ENCODE assay signal across 8 cellular contexts in genomic region chr5:119343766-119344165, GRCh38. TPM values are rescaled to one million over a fixed set of nuclear protein-coding genes. Genes with fewer than 3 reads are reported as not detected.
DNase-seq lines count a peak whose midpoint lies in the region; ATAC-seq and TF ChIP-seq lines count a peak whose summit lies in the region.

No MANE protein-coding gene starts in this region.

- H3K9me3 Mint-ChIP-seq in CD4-positive, alpha-beta T cell, result no peaks in the 10 kb centered on the region

- peak overlapping the region; percentile 97 for H3K27ac Mint-ChIP-seq in CD4-positive, alpha-beta T cell

- intact Hi-C loops in CD4-positive, alpha-beta T cell (cut with DNase I, micrococcal nuclease), result loop anchor here in 1 of 2 experiments (5.0 kb wide), 3 partner anchors 36 to 71 kb away; no protein-coding TSS in a partner anchor
- intact Hi-C loops in stomach (cut with DNase I; ENCODE audit: low total_unique reads), result no loop called here

- H3K27me3 Mint-ChIP-seq in CD4-positive, alpha-beta T cell, result no peaks in the 10 kb centered on the region

- ATAC-seq in CD4-positive, alpha-beta T cell (ENCODE audit: poor library complexity), result no peak

- no peak for TF ChIP-seq POLR2A in stomach (IDR thresholded peaks at IDR 0.05)

- no peak overlapping the region for H3K27ac ChIP-seq in CD4-positive, alpha-beta T cell (ENCODE audit: low read depth, low read length)
- peak overlapping the region in 2 of 5 donors; percentile 20 to 34 for H3K27ac ChIP-seq in stomach

- DNase-seq in CD4-positive, alpha-beta T cell, result peak in 1 of 10 experiments; percentile 41
- peak; percentile 74 for DNase-seq in HCEC 1CT
- DNase-seq in RKO (ENCODE audit: low spot score), result peak; percentile 4
- DNase-seq in fibroblast of villous mesenchyme (ENCODE audit: low read depth), result peak; percentile 31
- DNase-seq in NCI-H2171 treated with DMSO at 0.1 percent for 48 hours (lab: John Stamatoyannopoulos, UW), result no peak
- no peak for DNase-seq in OCI-M1 (lab: John Stamatoyannopoulos, UW)
- no peak for DNase-seq in stomach
- no peak for DNase-seq in midbrain (lab: John Stamatoyannopoulos, UW)

- H3K4me1 Mint-ChIP-seq in CD4-positive, alpha-beta T cell (ENCODE audit: low read depth), result peaks cover 97% of the 10 kb centered on the region

- no peaks in the 10 kb centered on the region for H3K36me3 ChIP-seq in stomach

- CTCF ChIA-PET in CD4-positive, alpha-beta T cell (lab: Charles Lee), result interaction anchor here (1.1 to 4.8 kb wide), 4 partner anchors 11 to 68 kb away, joined by 4 to 36 read pairs (median 6); partner anchors contain the start of gene TNFAIP8

- H3K27me3 ChIP-seq in CD4-positive, alpha-beta T cell (ENCODE audit: control insufficient read depth, insufficient read depth, low read length), result no peaks in the 10 kb centered on the region
- H3K27me3 ChIP-seq in stomach, result no peaks in the 10 kb centered on the region

- H3K9me3 ChIP-seq in CD4-positive, alpha-beta T cell (ENCODE audit: control insufficient read depth, low read length), result no peaks in the 10 kb centered on the region
- no peaks in the 10 kb centered on the region for H3K9me3 ChIP-seq in stomach

- POLR2A ChIA-PET in CD4-positive, alpha-beta T cell (lab: Charles Lee), result interaction anchor here (0.7 to 17.9 kb wide), 6 partner anchors 10 to 66 kb away, joined by 3 to 301 read pairs (median 4); partner anchors contain the start of gene TNFAIP8

- H3K4me3 ChIP-seq in fibroblast of villous mesenchyme (ENCODE audit: low read depth, low read length) (no peak overlapping the region), stomach (no peak overlapping the region)

- 70 to 85% (median 74%) methylated on average over 3 of the region's 3 CpGs for WGBS in stomach, 5 donors

- no peak for TF ChIP-seq EP300 in stomach (IDR thresholded peaks at IDR 0.05)

- peak overlapping the region; percentile 40 for H3K4me3 Mint-ChIP-seq in CD4-positive, alpha-beta T cell

- H3K36me3 Mint-ChIP-seq in CD4-positive, alpha-beta T cell (ENCODE audit: low read depth), result peaks cover 48% of the 10 kb centered on the region

- peaks cover 4 to 63% (median 32%) of the 10 kb centered on the region in 4 donors for H3K4me1 ChIP-seq in stomach

- TF ChIP-seq CTCF in CD4-positive, alpha-beta T cell (IDR thresholded peaks at IDR 0.05), result no peak
- no peak for TF ChIP-seq CTCF in fibroblast of villous mesenchyme (IDR thresholded peaks at IDR 0.05; ENCODE audit: insufficient read depth, low read depth, low read length)
- TF ChIP-seq CTCF in stomach (IDR thresholded peaks at IDR 0.05), result no peak

RNA-seq across cellular contexts. Expression of gene TNFAIP8, which starts 12.1 kb away (rescaled TPM):
- total RNA-seq in CD4-positive, alpha-beta T cell, result 100 to 1,000 TPM; 106 to 114 TPM
- total RNA-seq in fibroblast of villous mesenchyme, result 12.1 and 17.4 TPM in 2 replicates
- total RNA-seq in stomach, result 10 to 100 TPM in 3 of 5 donors, 1 to 10 TPM in 2; 1.2 to 37.1 (median 10.7) TPM
- polyA plus RNA-seq in stomach, result 10 to 100 TPM in 2 of 3 donors, 1 to 10 TPM in 1; 9.6 to 18.4 (median 14.9) TPM

Comparison
In these comparisons a context has a peak if more than half of its experiments do, and no peak if none do; other contexts are left out.
1. DNase-seq: peak in HCEC 1CT (single experiment), RKO (single experiment) and fibroblast of villous mesenchyme (single experiment); none in NCI-H2171 treated with DMSO at 0.1 percent for 48 hours (single experiment), OCI-M1 (single experiment), stomach (single experiment) and midbrain (single experiment).